In the genomic region with DNA sequence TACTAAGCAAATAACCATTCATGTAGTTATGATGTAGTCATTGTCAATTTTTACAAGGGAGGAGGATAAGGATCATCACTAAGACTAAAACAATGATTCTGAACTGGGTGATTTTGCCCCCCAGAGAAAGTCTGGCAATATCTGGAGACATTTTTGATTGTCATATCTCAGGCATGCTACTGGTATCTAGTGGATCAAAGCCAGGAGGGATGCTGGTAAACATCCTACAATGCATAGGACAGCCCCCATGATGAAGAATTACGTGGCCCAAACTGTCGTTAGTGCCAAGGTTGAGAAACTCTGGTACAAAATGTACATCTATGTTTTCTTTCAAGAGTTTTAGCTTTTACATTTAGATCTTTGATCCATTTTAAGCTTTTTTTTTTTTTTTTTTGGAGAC, we compare ENCODE assay signal across 19 cellular contexts. TPM values are rescaled to one million over a fixed set of nuclear protein-coding genes. Genes with fewer than 3 reads are reported as not detected.
DNase-seq lines count a peak whose midpoint lies in the region; ATAC-seq, FAIRE-seq and TF ChIP-seq lines count a peak whose summit lies in the region.
"Had no signal": no experiment of that assay in that cellular context is flagged by ENCODE, and none has a peak within 500 bp of the region (broad histone marks: within the 10 kb centered on the region; RNA-seq: fewer than 3 reads in every experiment).

No MANE protein-coding gene starts in this region.

- DNase-seq in left ventricle myocardium inferior, result no peak
- no peak for DNase-seq in right cardiac atrium
- DNase-seq in cardiac fibroblast (ENCODE audit: low read depth in 2 of 2), result peak; percentile 53 to 90
- DNase-seq in iris pigment epithelial cell (ENCODE audit: low read depth), result peak; percentile 72
- DNase-seq in hepatocyte (ENCODE audit: low spot score), result no peak
- DNase-seq in D721Med (ENCODE audit: insufficient read length, low spot score), result no peak
- DNase-seq in stomach, result no peak
- DNase-seq: 8988T, GOT3, KG1, MM.1S, NCI-H1930, NCI-H2171, NCI-H510A, SIG-M5 had no signal

- FAIRE-seq in D721Med (lab: Jason Lieb, UNC), result no peak
- FAIRE-seq: GM18507 had no signal

- H3K4me3 ChIP-seq in left ventricle myocardium inferior, result no peak overlapping the region
- no peak overlapping the region for H3K4me3 ChIP-seq in right cardiac atrium (ENCODE audit: low read length)
- no peak overlapping the region for H3K4me3 ChIP-seq in cardiac fibroblast (replicated peaks in 1 of 2; ENCODE audit: low read depth in 2 of 2, low read length in 2 of 2)
- H3K4me3 ChIP-seq in hepatocyte, result no peak overlapping the region
- no peak overlapping the region for H3K4me3 ChIP-seq in stomach

- peaks cover 88% of the 10 kb centered on the region for H3K79me2 ChIP-seq in hepatocyte

- intact Hi-C loops in left ventricle myocardium inferior (cut with micrococcal nuclease) (no loop called here), right cardiac atrium (cut with DNase I) (no loop called here), stomach (cut with DNase I; ENCODE audit: low total_unique reads) (no loop called here)

- peak overlapping the region; percentile 21 for H3K27ac ChIP-seq in left ventricle myocardium inferior (replicated peaks)
- H3K27ac ChIP-seq in right cardiac atrium (ENCODE audit: low read length), result no peak overlapping the region
- no peak overlapping the region for H3K27ac ChIP-seq in hepatocyte
- H3K27ac ChIP-seq in stomach, result no peak overlapping the region
- H3K27ac ChIP-seq: C4-2B, HL-60 had no signal

- H4K20me1 ChIP-seq in hepatocyte (ENCODE audit: insufficient read depth, poor library complexity, severe bottlenecking), result peaks cover 23% of the 10 kb centered on the region

- no peak for ATAC-seq in right cardiac atrium
- ATAC-seq in GM21515 (IDR thresholded peaks at IDR 0.05; ENCODE audit: unreplicated experiment), result no peak

- TF ChIP-seq EP300 in stomach (IDR thresholded peaks at IDR 0.05), result no peak

- H3K9me3 ChIP-seq in left ventricle myocardium inferior (replicated peaks) (no peaks in the 10 kb centered on the region), right cardiac atrium (ENCODE audit: control insufficient read depth, low read length) (no peaks in the 10 kb centered on the region), hepatocyte (ENCODE audit: low read depth) (no peaks in the 10 kb centered on the region), stomach (no peaks in the 10 kb centered on the region)

- TF ChIP-seq CTCF in left ventricle myocardium inferior (IDR thresholded peaks at IDR 0.05; ENCODE audit: borderline replicate concordance) (no peak), cardiac fibroblast (IDR thresholded peaks at IDR 0.05; ENCODE audit: low read depth, low read length) (no peak), hepatocyte (IDR thresholded peaks at IDR 0.05; ENCODE audit: poor library complexity) (no peak), D721Med (IDR thresholded peaks at IDR 0.05; ENCODE audit: insufficient read depth, missing control alignments) (no peak), stomach (IDR thresholded peaks at IDR 0.05) (no peak)

- H3K4me1 ChIP-seq in left ventricle myocardium inferior (peaks cover 64% of the 10 kb centered on the region), right cardiac atrium (ENCODE audit: control insufficient read depth, insufficient read depth, low read length) (peaks cover 1% of the 10 kb centered on the region), hepatocyte (ENCODE audit: insufficient read depth) (no peaks in the 10 kb centered on the region), stomach (peaks cover 0 to 29% (median 8%) of the 10 kb centered on the region in 4 donors)

- no peaks in the 10 kb centered on the region for H3K9me2 ChIP-seq in hepatocyte (replicated peaks; ENCODE audit: insufficient read depth)

- H3K36me3 ChIP-seq in left ventricle myocardium inferior, result no peaks in the 10 kb centered on the region
- no peaks in the 10 kb centered on the region for H3K36me3 ChIP-seq in hepatocyte (replicated peaks; ENCODE audit: insufficient read depth, low read depth)
- H3K36me3 ChIP-seq in stomach, result peaks cover 0 to 7% (median 2%) of the 10 kb centered on the region in 4 donors

- TF ChIP-seq POLR2A in stomach (IDR thresholded peaks at IDR 0.05), result no peak

- no peak overlapping the region for H2AFZ ChIP-seq in hepatocyte

- no peaks in the 10 kb centered on the region for H3K27me3 ChIP-seq in left ventricle myocardium inferior (ENCODE audit: low read depth)
- H3K27me3 ChIP-seq in right cardiac atrium (ENCODE audit: control insufficient read depth, insufficient read depth), result no peaks in the 10 kb centered on the region
- H3K27me3 ChIP-seq in hepatocyte, result no peaks in the 10 kb centered on the region
- no peaks in the 10 kb centered on the region for H3K27me3 ChIP-seq in stomach

- H3K4me2 ChIP-seq in hepatocyte, result no peak overlapping the region

- WGBS in right cardiac atrium, result 58% methylated on average over 2 of the region's 2 CpGs
- WGBS in hepatocyte (ENCODE audit: low lambda C conversion rate, missing lambda C conversion rate), result 92% methylated on average over 2 of the region's 2 CpGs
- 83 to 95% (median 87%) methylated on average over 2 of the region's 2 CpGs for WGBS in stomach, 5 donors

RNA-seq across cellular contexts. Expression of a gene that starts 57.3 kb away (rescaled TPM):
- total RNA-seq in left ventricle myocardium inferior, result 43.2 TPM
- total RNA-seq in right cardiac atrium, result 10 to 100 TPM; 34.9 to 43.3 (median 36.9) TPM
- 17.2 TPM for polyA plus RNA-seq in right cardiac atrium
- total RNA-seq in hepatocyte, result 43.0 and 55.4 TPM in 2 replicates
- polyA plus RNA-seq in hepatocyte, result 35.7 and 43.1 TPM in 2 replicates
- total RNA-seq in stomach, result 10 to 100 TPM; 21.7 to 47.3 (median 35.8) TPM
- polyA plus RNA-seq in stomach, result 1 to 10 TPM; 5.7 to 8.0 (median 7.9) TPM

Comparison
In these comparisons a context has a peak if more than half of its experiments do, and no peak if none do; other contexts are left out.
1. DNase-seq: peak in cardiac fibroblast (2 of 2) and iris pigment epithelial cell (single experiment); none in left ventricle myocardium inferior (single experiment), right cardiac atrium (0 of 3), hepatocyte (single experiment), D721Med (single experiment) and stomach (single experiment).